ENCODE assay signal across 8 cellular contexts in genomic region chr17:7857724-7858486, GRCh38. TPM values are rescaled to one million over a fixed set of nuclear protein-coding genes. Genes with fewer than 3 reads are reported as not detected.
DNase-seq lines count a peak whose midpoint lies in the region; ATAC-seq and TF ChIP-seq lines count a peak whose summit lies in the region.

Gene CYB5D1, plus strand, starts transcription at chr17:7858003. Its CDS starts 132 bp downstream, at chr17:7858135.

- WGBS in hepatocyte (ENCODE audit: low lambda C conversion rate, missing lambda C conversion rate): 3% methylated on average over 48 of the region's 48 CpGs

- TF ChIP-seq CTCF in GM12864 (IDR thresholded peaks at IDR 0.05; ENCODE audit: low read depth, low read length, missing control alignments) (no peak), hepatocyte (IDR thresholded peaks at IDR 0.05; ENCODE audit: poor library complexity) (no peak)

- peak within 1 kb of the TSS; percentile 63 for H3K4me3 ChIP-seq in GM12864 (ENCODE audit: low read depth, low read length)
- peak within 1 kb of the TSS; percentile 44 for H3K4me3 ChIP-seq in hepatocyte

- H3K27me3 ChIP-seq in hepatocyte: no peaks in the 10 kb centered on the region

- H4K20me1 ChIP-seq in hepatocyte (ENCODE audit: insufficient read depth, poor library complexity, severe bottlenecking): peaks cover 5% of the 10 kb centered on the region

- H3K79me2 ChIP-seq in hepatocyte: peaks cover 44% of the 10 kb centered on the region

- H3K36me3 ChIP-seq in hepatocyte (replicated peaks; ENCODE audit: insufficient read depth, low read depth): no peaks in the 10 kb centered on the region

- no peaks in the 10 kb centered on the region for H3K9me3 ChIP-seq in hepatocyte (ENCODE audit: low read depth)

- peak; percentile 86 for DNase-seq in GM12864 (ENCODE audit: low read depth)
- peak; percentile 96 for DNase-seq in NCI-H1105 (lab: John Stamatoyannopoulos, UW)
- peak; percentile 67 to 92 (median 79) for DNase-seq in T-helper 1 cell
- DNase-seq in hepatocyte (ENCODE audit: low spot score): peak; percentile 95
- peak; percentile 98 for DNase-seq in retina
- no peak for DNase-seq in KG1 (lab: John Stamatoyannopoulos, UW)

- no peaks in the 10 kb centered on the region for H3K9me2 ChIP-seq in hepatocyte (replicated peaks; ENCODE audit: insufficient read depth)

- peak within 1 kb of the TSS; percentile 93 for H3K4me2 ChIP-seq in hepatocyte

- ATAC-seq in HG02623 (IDR thresholded peaks at IDR 0.05; ENCODE audit: unreplicated experiment): peak; percentile 30

- peak within 1 kb of the TSS; percentile 35 for H2AFZ ChIP-seq in hepatocyte

- H3K27ac ChIP-seq in angular gyrus (ENCODE audit: low read depth, low read length): peak within 1 kb of the TSS; percentile 95
- peak within 1 kb of the TSS; percentile 91 for H3K27ac ChIP-seq in hepatocyte

- H3K4me1 ChIP-seq in hepatocyte (ENCODE audit: insufficient read depth): peaks cover 36% of the 10 kb centered on the region

RNA-seq across cellular contexts. Expression of gene CYB5D1, which starts in this region (rescaled TPM):
- 9.1 and 14.1 TPM in 2 replicates for total RNA-seq in hepatocyte
- 12.2 and 15.1 TPM in 2 replicates for polyA plus RNA-seq in hepatocyte
